ENCODE assay signal across 8 cellular contexts in genomic region chr11:95095858-95096587, GRCh38. TPM values are rescaled to one million over a fixed set of nuclear protein-coding genes. Genes with fewer than 3 reads are reported as not detected.
A peak's percentile ranks its signal among the peaks of the same experiment; 100 is the strongest.
DNase-seq lines count a peak whose midpoint lies in the region; ATAC-seq and TF ChIP-seq lines count a peak whose summit lies in the region.

No MANE protein-coding gene starts in this region.

- peaks cover 35% of the 10 kb centered on the region for H3K36me3 Mint-ChIP-seq in activated CD4-positive, alpha-beta T cell treated with anti-CD3 and anti-CD28 coated beads, Interleukin-2, amount 10 ng/mL, durations not matched to agents 7 days and 5 days (ENCODE audit: low read depth)

- H3K36me3 ChIP-seq in left ventricle myocardium inferior, result no peaks in the 10 kb centered on the region

- H3K9me3 Mint-ChIP-seq in activated CD4-positive, alpha-beta T cell treated with anti-CD3 and anti-CD28 coated beads, Interleukin-2, amount 10 ng/mL, durations not matched to agents 7 days and 5 days, result no peaks in the 10 kb centered on the region

- no peak overlapping the region for H3K4me3 Mint-ChIP-seq in activated CD4-positive, alpha-beta T cell treated with anti-CD3 and anti-CD28 coated beads, Interleukin-2, amount 10 ng/mL, durations not matched to agents 7 days and 5 days

- TF ChIP-seq CTCF in left ventricle myocardium inferior (IDR thresholded peaks at IDR 0.05; ENCODE audit: borderline replicate concordance), result no peak

- POLR2A ChIA-PET in activated CD4-positive, alpha-beta T cell treated with anti-CD3 and anti-CD28 coated beads, Interleukin-2, amount 10 ng/mL, durations not matched to agents 7 days and 5 days (lab: Charles Lee), result interaction anchor here (1.2 kb wide), 1 partner anchor 28 kb away, joined by 3 read pairs; no protein-coding TSS in a partner anchor

- no peak for DNase-seq in left ventricle myocardium inferior
- DNase-seq in Right ventricle myocardium inferior (ENCODE audit: missing footprints), result no peak
- DNase-seq in RPMI7951 (ENCODE audit: low read depth), result peak; percentile 52
- peak; percentile 56 for DNase-seq in medulla oblongata (ENCODE audit: extremely low spot score)
- DNase-seq in GDM1 (lab: John Stamatoyannopoulos, UW), result no peak
- no peak for DNase-seq in activated CD4-positive, alpha-beta T cell treated with anti-CD3 and anti-CD28 coated beads, Interleukin-2, amount 10 ng/mL, durations not matched to agents 7 days and 5 days
- DNase-seq in NCI-H524 (lab: John Stamatoyannopoulos, UW), result no peak

- peaks cover 67% of the 10 kb centered on the region for H3K4me1 Mint-ChIP-seq in activated CD4-positive, alpha-beta T cell treated with anti-CD3 and anti-CD28 coated beads, Interleukin-2, amount 10 ng/mL, durations not matched to agents 7 days and 5 days

- no peaks in the 10 kb centered on the region for H3K27me3 ChIP-seq in left ventricle myocardium inferior (ENCODE audit: low read depth)

- no peak overlapping the region for H3K4me3 ChIP-seq in left ventricle myocardium inferior

- H3K27ac ChIP-seq in left ventricle myocardium inferior (replicated peaks), result peak overlapping the region; percentile 18

- no peak overlapping the region for H3K27ac Mint-ChIP-seq in activated CD4-positive, alpha-beta T cell treated with anti-CD3 and anti-CD28 coated beads, Interleukin-2, amount 10 ng/mL, durations not matched to agents 7 days and 5 days

- no peaks in the 10 kb centered on the region for H3K9me3 ChIP-seq in left ventricle myocardium inferior (replicated peaks)

- intact Hi-C loops in left ventricle myocardium inferior (cut with micrococcal nuclease) (loop anchor here (10.0 kb wide), 1 partner anchor 49 kb away; no protein-coding TSS in a partner anchor), Right ventricle myocardium inferior (cut with DNase I) (no loop called here)

- H3K27me3 Mint-ChIP-seq in activated CD4-positive, alpha-beta T cell treated with anti-CD3 and anti-CD28 coated beads, Interleukin-2, amount 10 ng/mL, durations not matched to agents 7 days and 5 days, result no peaks in the 10 kb centered on the region

- CTCF ChIA-PET in activated CD4-positive, alpha-beta T cell treated with anti-CD3 and anti-CD28 coated beads, Interleukin-2, amount 10 ng/mL, durations not matched to agents 7 days and 5 days (lab: Charles Lee), result interaction anchor here (0.6 to 1.2 kb wide), 2 partner anchors 20 to 56 kb away, joined by 3 read pairs; no protein-coding TSS in a partner anchor

- H3K4me1 ChIP-seq in left ventricle myocardium inferior, result peaks cover 50% of the 10 kb centered on the region

- ATAC-seq in Right ventricle myocardium inferior (no peak), HG02970 (IDR thresholded peaks at IDR 0.05; ENCODE audit: low FRiP score, unreplicated experiment) (peak; percentile 86)

RNA-seq across cellular contexts. Expression of gene ENDOD1, which starts 6.4 kb away (rescaled TPM):
- total RNA-seq in left ventricle myocardium inferior (11.3 TPM), Right ventricle myocardium inferior (11.2 TPM)
- 36.6 and 40.4 TPM in 2 replicates for total RNA-seq in RPMI7951 (2014; rRNA removed; shearing (Covaris generic))
- 10 to 100 TPM; 15.8 to 16.8 TPM for total RNA-seq in activated CD4-positive, alpha-beta T cell treated with anti-CD3 and anti-CD28 coated beads, Interleukin-2, amount 10 ng/mL, durations not matched to agents 7 days and 5 days

RNA-seq across cellular contexts. Expression of gene SRSF8, which starts 29.3 kb away (rescaled TPM):
- total RNA-seq in left ventricle myocardium inferior (19.0 TPM), Right ventricle myocardium inferior (22.8 TPM)
- 16.8 and 32.9 TPM in 2 replicates for total RNA-seq in RPMI7951 (2014; rRNA removed; shearing (Covaris generic))
- total RNA-seq in activated CD4-positive, alpha-beta T cell treated with anti-CD3 and anti-CD28 coated beads, Interleukin-2, amount 10 ng/mL, durations not matched to agents 7 days and 5 days, result 10 to 100 TPM; 31.5 to 37.2 TPM

RNA-seq across cellular contexts. Expression of gene KDM4F, which starts 46.8 kb away (rescaled TPM):
- not detected for total RNA-seq in left ventricle myocardium inferior
- not detected for total RNA-seq in Right ventricle myocardium inferior
- not detected in 2 replicates for total RNA-seq in RPMI7951 (2014; rRNA removed; shearing (Covaris generic))
- total RNA-seq in activated CD4-positive, alpha-beta T cell treated with anti-CD3 and anti-CD28 coated beads, Interleukin-2, amount 10 ng/mL, durations not matched to agents 7 days and 5 days, result not detected

Comparison
In these comparisons a context has a peak if more than half of its experiments do, and no peak if none do; other contexts are left out.
1. DNase-seq: peak in RPMI7951 (single experiment) and medulla oblongata (single experiment); none in left ventricle myocardium inferior (single experiment), Right ventricle myocardium inferior (single experiment), GDM1 (single experiment), activated CD4-positive, alpha-beta T cell treated with anti-CD3 and anti-CD28 coated beads, Interleukin-2, amount 10 ng/mL, durations not matched to agents 7 days and 5 days (single experiment) and NCI-H524 (0 of 2).